Comparison of ENCODE assay signal across 8 cellular contexts in genomic region chr3:111338059-111338698, GRCh38.
DNase-seq lines count a peak whose midpoint lies in the region; ATAC-seq and TF ChIP-seq lines count a peak whose summit lies in the region.

No MANE protein-coding gene starts in this region.

- TF ChIP-seq POLR2A in prostate gland (IDR thresholded peaks at IDR 0.05), result no peak

- DNase-seq in COR-L47 (lab: John Stamatoyannopoulos, UW) (peak; percentile 72), GM23248 (peak; percentile 78), NCI-H2171 treated with DMSO at 0.1 percent for 48 hours (lab: John Stamatoyannopoulos, UW) (peak; percentile 62), fibroblast of the conjunctiva (ENCODE audit: low read depth) (peak; percentile 72), prostate gland (ENCODE audit: low spot score) (peak; percentile 44)
- DNase-seq in activated CD8-positive, alpha-beta memory T cell treated with anti-CD3 and anti-CD28 coated beads, Interleukin-2, amount 10 ng/mL, durations not matched to agents 7 days and 5 days, result peak; percentile 64

- CTCF ChIA-PET in activated CD8-positive, alpha-beta memory T cell treated with anti-CD3 and anti-CD28 coated beads, Interleukin-2, amount 10 ng/mL, durations not matched to agents 7 days and 5 days (lab: Charles Lee), result interaction anchor here (1.0 to 1.8 kb wide), 8 partner anchors 15 to 269 kb away, joined by 4 to 7 read pairs (median 4); no protein-coding TSS in a partner anchor

- H2AFZ ChIP-seq in GM23248, result no peak overlapping the region

- H3F3A ChIP-seq in GM23248 (ENCODE audit: insufficient read depth), result peaks cover 9% of the 10 kb centered on the region; the same call in 1 of the 2 replicates

- no peak overlapping the region for H3K4me3 Mint-ChIP-seq in activated CD8-positive, alpha-beta memory T cell treated with anti-CD3 and anti-CD28 coated beads, Interleukin-2, amount 10 ng/mL, durations not matched to agents 7 days and 5 days

- peaks cover 5% of the 10 kb centered on the region for H3K9me3 Mint-ChIP-seq in activated CD8-positive, alpha-beta memory T cell treated with anti-CD3 and anti-CD28 coated beads, Interleukin-2, amount 10 ng/mL, durations not matched to agents 7 days and 5 days (ENCODE audit: low read depth)

- H3K9me3 ChIP-seq in GM23248 (ENCODE audit: low read depth), result no peaks in the 10 kb centered on the region
- no peaks in the 10 kb centered on the region for H3K9me3 ChIP-seq in prostate gland

- no peak for ATAC-seq in activated CD8-positive, alpha-beta memory T cell treated with anti-CD3 and anti-CD28 coated beads, Interleukin-2, amount 10 ng/mL, durations not matched to agents 7 days and 5 days
- ATAC-seq in HG03097 (IDR thresholded peaks at IDR 0.05; ENCODE audit: low FRiP score, unreplicated experiment), result no peak
- ATAC-seq in GM21825 (IDR thresholded peaks at IDR 0.05; ENCODE audit: unreplicated experiment), result no peak

- intact Hi-C loops in prostate gland (cut with DNase I), result no loop called here

- peaks cover 24% of the 10 kb centered on the region for H3K4me1 ChIP-seq in GM23248 (ENCODE audit: insufficient read depth)
- H3K4me1 ChIP-seq in prostate gland (replicated peaks), result no peaks in the 10 kb centered on the region

- H3K36me3 ChIP-seq in GM23248 (ENCODE audit: low read depth) (no peaks in the 10 kb centered on the region), prostate gland (no peaks in the 10 kb centered on the region)

- WGBS in GM23248 (ENCODE audit: low coverage in 1 of 2, low lambda C conversion rate in 2 of 2, missing lambda C conversion rate in 2 of 2), 2 experiments, result 71 to 72% methylated on average over 4 of the region's 4 CpGs
- 80% methylated on average over 4 of the region's 4 CpGs for WGBS in prostate gland

- H3K79me2 ChIP-seq in GM23248 (ENCODE audit: insufficient read depth), result no peaks in the 10 kb centered on the region

- peaks cover 23% of the 10 kb centered on the region for H3K4me1 Mint-ChIP-seq in activated CD8-positive, alpha-beta memory T cell treated with anti-CD3 and anti-CD28 coated beads, Interleukin-2, amount 10 ng/mL, durations not matched to agents 7 days and 5 days

- H3K9ac ChIP-seq in GM23248, result no peak overlapping the region

- peaks cover 8% of the 10 kb centered on the region for H3K36me3 Mint-ChIP-seq in activated CD8-positive, alpha-beta memory T cell treated with anti-CD3 and anti-CD28 coated beads, Interleukin-2, amount 10 ng/mL, durations not matched to agents 7 days and 5 days

- no peak overlapping the region for H3K27ac Mint-ChIP-seq in activated CD8-positive, alpha-beta memory T cell treated with anti-CD3 and anti-CD28 coated beads, Interleukin-2, amount 10 ng/mL, durations not matched to agents 7 days and 5 days

- no peaks in the 10 kb centered on the region for H3K9me2 ChIP-seq in GM23248 (ENCODE audit: insufficient read depth)

- no peak overlapping the region for H3K4me2 ChIP-seq in GM23248 (ENCODE audit: unreplicated experiment)

- peak in 3 of 4 experiments; percentile 32 to 52 (median 43) for TF ChIP-seq CTCF in prostate gland (IDR thresholded peaks at IDR 0.05)

- H3K27me3 Mint-ChIP-seq in activated CD8-positive, alpha-beta memory T cell treated with anti-CD3 and anti-CD28 coated beads, Interleukin-2, amount 10 ng/mL, durations not matched to agents 7 days and 5 days, result no peaks in the 10 kb centered on the region

- H3K27ac ChIP-seq in GM23248 (no peak overlapping the region), prostate gland (no peak overlapping the region)

- H3K4me3 ChIP-seq in GM23248, result no peak overlapping the region
- no peak overlapping the region for H3K4me3 ChIP-seq in prostate gland

- no peaks in the 10 kb centered on the region for H4K20me1 ChIP-seq in GM23248 (ENCODE audit: insufficient read depth)

- in situ Hi-C loops in GM23248 (cut with MboI), result no loop called here

- H3K27me3 ChIP-seq in GM23248 (replicated peaks; ENCODE audit: insufficient read depth) (no peaks in the 10 kb centered on the region), prostate gland (replicated peaks; ENCODE audit: insufficient read depth) (no peaks in the 10 kb centered on the region)
